Comparison of ENCODE assay signal across 1 cellular context in genomic region chr3:49009391-49009790, GRCh38.
TF ChIP-seq lines count a peak whose summit lies in the region.

No MANE protein-coding gene starts in this region.

TF ChIP-seq in neural cell, 6 proteins besides CTCF, POLR2A, EP300 and RAD21:
- TF ChIP-seq SMC3 (conservative IDR thresholded peaks at IDR 0.05; ENCODE audit: poor library complexity), result no peak
- TF ChIP-seq TAF1 (IDR thresholded peaks at IDR 0.05; ENCODE audit: low read depth), result no peak
- TF ChIP-seq REST (IDR thresholded peaks at IDR 0.05; ENCODE audit: borderline replicate concordance), result no peak
- no peak for TF ChIP-seq POLR2AphosphoS5 (IDR thresholded peaks at IDR 0.05)
- TF ChIP-seq MXI1 (conservative IDR thresholded peaks at IDR 0.05; ENCODE audit: poor library complexity, severe bottlenecking), result no peak
